Comparison of ENCODE assay signal across 1 cellular context in genomic region chr6:167968091-167968490, GRCh38.
TF ChIP-seq lines count a peak whose summit lies in the region.

No MANE protein-coding gene starts in this region.

TF ChIP-seq in GM23338, 12 proteins besides CTCF, POLR2A, EP300 and RAD21 (continued from another document):
- no peak for TF ChIP-seq ZNF462 (CRISPR knock-in tag; IDR thresholded peaks at IDR 0.05)
- no peak for TF ChIP-seq JUNB (IDR thresholded peaks at IDR 0.05; ENCODE audit: unreplicated experiment)
- no peak for TF ChIP-seq ZNF331 (CRISPR knock-in tag; IDR thresholded peaks at IDR 0.05; ENCODE audit: low read depth)
- no peak for TF ChIP-seq REST (IDR thresholded peaks at IDR 0.05; ENCODE audit: unreplicated experiment)
